14 cellular contexts compared by ENCODE assay signal in genomic region chr21:37450385-37451044, GRCh38.
A peak's percentile ranks its signal among the peaks of the same experiment; 100 is the strongest.
DNase-seq lines count a peak whose midpoint lies in the region; ATAC-seq and TF ChIP-seq lines count a peak whose summit lies in the region.
"Had no signal": no experiment of that assay in that cellular context is flagged by ENCODE, and none has a peak within 500 bp of the region (broad histone marks: within the 10 kb centered on the region; RNA-seq: fewer than 3 reads in every experiment).

No MANE protein-coding gene starts in this region.

- H3K27ac ChIP-seq in BLaER1 (no peak overlapping the region; the same call in 1 of the 2 replicates), body of pancreas (no peak overlapping the region)

- H3K36me3 ChIP-seq in BLaER1 (peaks cover 30% of the 10 kb centered on the region), body of pancreas (replicated peaks in 1 of 2; ENCODE audit: insufficient read depth in 1 of 2, low read depth in 2 of 2) (no peaks in the 10 kb centered on the region)

- H3K9me3 Mint-ChIP-seq in activated naive CD8-positive, alpha-beta T cell (ENCODE audit: low read depth) = no peaks in the 10 kb centered on the region

- no peak overlapping the region for H3K9ac ChIP-seq in BLaER1

- ATAC-seq in left colon (peak; percentile 7), GM19467 (IDR thresholded peaks at IDR 0.05; ENCODE audit: unreplicated experiment) (no peak), body of pancreas (no peak)

- peaks cover 70% of the 10 kb centered on the region for H3K4me1 ChIP-seq in BLaER1
- peaks cover 43% of the 10 kb centered on the region for H3K4me1 ChIP-seq in body of pancreas

- H3K4me2 ChIP-seq in BLaER1 = 0 out of 2 replicates have a peak overlapping the region, but pooled peaks have one; percentile 4

- no peaks in the 10 kb centered on the region for H3K27me3 Mint-ChIP-seq in activated naive CD8-positive, alpha-beta T cell

- no peak overlapping the region for H3K4me3 Mint-ChIP-seq in activated naive CD8-positive, alpha-beta T cell

- H3K4me3 ChIP-seq in BLaER1 = no peak overlapping the region
- H3K4me3 ChIP-seq in body of pancreas = no peak overlapping the region

- H4K20me1 ChIP-seq in BLaER1 = peaks cover 99% of the 10 kb centered on the region

- H3K27me3 ChIP-seq in BLaER1 (no peaks in the 10 kb centered on the region), body of pancreas (no peaks in the 10 kb centered on the region)

- WGBS in body of pancreas, 2 donors = 76 to 79% methylated on average over 8 of the region's 8 CpGs

- DNase-seq in HT1080 (ENCODE audit: low read depth) (peak; percentile 59), left colon (no peak), GM20000 (ENCODE audit: low spot score) (no peak), activated gamma-delta T cell (lab: John Stamatoyannopoulos, UW) (no peak), body of pancreas (no peak)
- DNase-seq: activated CD4-positive, alpha-beta T cell treated with anti-CD3 and anti-CD28 coated beads for 1 hour; anterior cingulate cortex; DMS79; glutamatergic neuron; GOT3; stimulated activated CD4-positive, alpha-beta T cell treated with anti-CD3 and anti-CD28 coated beads, Interleukin-12 subunit alpha, Interleukin-12 subunit beta, amount 100 ng/mL, for 4 hours had no signal

- TF ChIP-seq POLR2A in body of pancreas (IDR thresholded peaks at IDR 0.05) = no peak

- H3K27ac Mint-ChIP-seq in activated naive CD8-positive, alpha-beta T cell = peak overlapping the region; percentile 74

- H3K9me3 ChIP-seq in BLaER1 (peaks cover 12% of the 10 kb centered on the region; the same call in 1 of the 2 replicates), body of pancreas (no peaks in the 10 kb centered on the region)

- H3K36me3 Mint-ChIP-seq in activated naive CD8-positive, alpha-beta T cell = peaks cover 8% of the 10 kb centered on the region

- intact Hi-C loops in left colon (cut with DNase I, micrococcal nuclease) = no loop called here
- intact Hi-C loops in body of pancreas (cut with DNase I) = no loop called here

- peaks cover 86% of the 10 kb centered on the region for H3K4me1 Mint-ChIP-seq in activated naive CD8-positive, alpha-beta T cell (ENCODE audit: low read depth)

- TF ChIP-seq CTCF in GM20000 (IDR thresholded peaks at IDR 0.05; ENCODE audit: extremely low read depth, missing control alignments) = no peak
- TF ChIP-seq CTCF in body of pancreas (IDR thresholded peaks at IDR 0.05) = no peak
